In the genomic region with DNA sequence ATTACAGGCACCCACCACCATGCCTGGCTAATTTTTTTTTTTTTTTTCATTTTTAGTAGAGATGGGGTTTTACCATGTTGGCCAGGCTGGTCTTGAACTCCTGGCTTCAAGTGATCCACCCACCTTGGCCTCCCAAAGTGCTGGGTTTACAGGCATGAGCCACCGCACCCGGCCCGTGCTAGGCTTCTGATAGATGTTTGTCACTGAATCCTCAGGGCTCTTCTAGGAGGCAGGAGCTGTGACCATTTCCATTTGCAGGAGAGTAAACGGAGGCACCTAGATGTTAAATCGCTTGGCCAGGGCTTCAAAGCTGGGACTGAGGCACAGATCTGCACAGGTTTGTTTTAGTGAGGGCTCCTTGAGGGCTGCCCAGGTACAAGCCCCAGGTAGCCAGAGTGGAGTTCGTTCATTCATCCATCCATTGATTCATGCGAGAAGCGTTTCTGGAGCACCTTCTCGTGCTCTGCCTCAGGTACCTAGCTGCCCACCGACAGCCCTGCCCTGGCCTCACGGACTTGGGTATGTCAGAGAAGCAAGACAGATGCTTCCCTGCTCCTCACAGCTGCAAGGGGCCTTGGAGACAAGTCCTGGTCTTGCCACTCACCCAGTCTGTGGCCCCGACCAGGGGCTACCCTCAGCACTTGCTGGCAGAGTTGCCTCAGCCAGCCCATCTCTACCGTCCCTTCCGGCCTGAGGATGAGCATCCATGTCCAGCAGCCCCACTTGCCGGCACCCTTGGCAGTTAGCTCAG, we compare ENCODE assay signal across 18 cellular contexts.
DNase-seq lines count a peak whose midpoint lies in the region; ATAC-seq and TF ChIP-seq lines count a peak whose summit lies in the region.
"Had no signal": no experiment of that assay in that cellular context is flagged by ENCODE, and none has a peak within 500 bp of the region (broad histone marks: within the 10 kb centered on the region; RNA-seq: fewer than 3 reads in every experiment).

No MANE protein-coding gene starts in this region.

- H4K20me1 ChIP-seq in HCT116 (ENCODE audit: insufficient read depth) (no peaks in the 10 kb centered on the region), PC-3 (ENCODE audit: low read length) (no peaks in the 10 kb centered on the region), smooth muscle cell (ENCODE audit: low read depth) (no peaks in the 10 kb centered on the region)

- H3K9me3 ChIP-seq in HCT116 (ENCODE audit: control insufficient read depth in 1 of 2, insufficient read depth in 1 of 2, low read depth in 1 of 2, low read length in 2 of 2) (no peaks in the 10 kb centered on the region), PC-3 (ENCODE audit: low read length) (no peaks in the 10 kb centered on the region), mesenchymal stem cell (ENCODE audit: control insufficient read depth, low read length) (no peaks in the 10 kb centered on the region), smooth muscle cell (replicated peaks; ENCODE audit: low read depth) (no peaks in the 10 kb centered on the region)

- H3K4me2 ChIP-seq in HCT116 (ENCODE audit: low read length) (peak overlapping the region; percentile 66), PC-3 (ENCODE audit: low read length) (no peak overlapping the region), mesenchymal stem cell (ENCODE audit: low read length, poor library complexity, severe bottlenecking) (no peak overlapping the region), smooth muscle cell (peak overlapping the region; percentile 35)

- POLR2A ChIA-PET in HCT116 (lab: Charles Lee), result no interaction called here
- POLR2A ChIA-PET in PC-3 (lab: Charles Lee; ENCODE audit: unreplicated experiment), result interaction anchor here (0.7 kb wide), 1 partner anchor 329 kb away, joined by 4 read pairs; no protein-coding TSS in a partner anchor

- intact Hi-C loops in HCT116 (cut with micrococcal nuclease), result no loop called here
- intact Hi-C loops in PC-3 (cut with micrococcal nuclease), result no loop called here

- no peak for DNase-seq in HCT116 (ENCODE audit: low read depth, low spot score)
- DNase-seq in PC-3, result no peak
- DNase-seq in mesenchymal stem cell, result no peak
- DNase-seq in smooth muscle cell (lab: John Stamatoyannopoulos, UW; ENCODE audit: unreplicated experiment), result no peak
- DNase-seq in NCI-H187 treated with DMSO at 0.1 percent for 48 hours (lab: John Stamatoyannopoulos, UW), result no peak
- DNase-seq in NCI-H2107 treated with DMSO at 0.1 percent for 48 hours (lab: John Stamatoyannopoulos, UW; ENCODE audit: unreplicated experiment), result no peak
- DNase-seq in T-helper 1 cell, result no peak
- DNase-seq: AML-193, COR-L47, GDM1, H9, KG1, MV-4-11, NCI-H1417, NCI-H187, NCI-H345, NCI-H524 treated with DMSO at 0.1 percent for 48 hours had no signal

- CTCF ChIA-PET in HCT116 (lab: Charles Lee) (interaction anchor here (1.2 kb wide), 1 partner anchor 134 kb away, joined by 4 read pairs; no protein-coding TSS in a partner anchor), PC-3 (lab: Charles Lee) (interaction anchor here (0.9 to 1.0 kb wide), 2 partner anchors 13 to 322 kb away, joined by 3 to 5 read pairs; no protein-coding TSS in a partner anchor)

- TF ChIP-seq CTCF in HCT116 (IDR thresholded peaks at IDR 0.05 in 2 of 3, conservative IDR thresholded peaks at IDR 0.05 in 1 of 3; ENCODE audit: borderline replicate concordance in 1 of 3, insufficient read depth in 1 of 3, low read depth in 2 of 3, low read length in 2 of 3) (no peak), PC-3 (conservative IDR thresholded peaks at IDR 0.05; ENCODE audit: low read depth, low read length) (no peak), smooth muscle cell (IDR thresholded peaks at IDR 0.05; ENCODE audit: borderline replicate concordance, insufficient read depth, poor library complexity, severe bottlenecking) (no peak)

- H3K4me3 ChIP-seq in HCT116 (replicated peaks in 1 of 2; ENCODE audit: low read depth in 1 of 2, low read length in 2 of 2), result no peak overlapping the region
- no peak overlapping the region for H3K4me3 ChIP-seq in PC-3 (ENCODE audit: low read length)
- H3K4me3 ChIP-seq in mesenchymal stem cell (ENCODE audit: insufficient read depth in 1 of 2, low read depth in 1 of 2, low read length in 2 of 2), result no peak overlapping the region
- H3K4me3 ChIP-seq in smooth muscle cell, result no peak overlapping the region

- peak overlapping the region; percentile 30 to 43 for H2BK12ac ChIP-seq in mesenchymal stem cell (ENCODE audit: low read length in 2 of 2)

- no peaks in the 10 kb centered on the region for H3K79me1 ChIP-seq in mesenchymal stem cell (replicated peaks; ENCODE audit: low read length, poor library complexity, severe bottlenecking)

- no peaks in the 10 kb centered on the region for H3K9me2 ChIP-seq in HCT116 (ENCODE audit: insufficient read depth)
- no peaks in the 10 kb centered on the region for H3K9me2 ChIP-seq in PC-3 (replicated peaks; ENCODE audit: low read length)

- H2AK5ac ChIP-seq in mesenchymal stem cell (ENCODE audit: low read length, severe bottlenecking), result peak overlapping the region; percentile 77

- WGBS in mesenchymal stem cell, result 91% methylated on average over 15 of the region's 15 CpGs
- WGBS in smooth muscle cell (ENCODE audit: low lambda C conversion rate), result 96% methylated on average over 15 of the region's 15 CpGs

- no peaks in the 10 kb centered on the region for H3K79me2 ChIP-seq in HCT116 (ENCODE audit: insufficient read depth, low read length)
- no peaks in the 10 kb centered on the region for H3K79me2 ChIP-seq in PC-3 (ENCODE audit: low read length)
- no peaks in the 10 kb centered on the region for H3K79me2 ChIP-seq in smooth muscle cell (ENCODE audit: low read depth)

- H2AFZ ChIP-seq in HCT116 (ENCODE audit: low read depth, low read length, poor library complexity, severe bottlenecking) (peak overlapping the region; percentile 66), PC-3 (ENCODE audit: low read length) (0 out of 2 replicates have a peak overlapping the region, but pooled peaks have one; percentile 11), mesenchymal stem cell (ENCODE audit: low read depth, low read length) (no peak overlapping the region), smooth muscle cell (ENCODE audit: low read depth) (no peak overlapping the region)

- ATAC-seq in HCT116, result peak; percentile 5; the same call in 1 of the 2 replicates
- ATAC-seq in PC-3, result no peak; the same call in 1 of the 2 replicates
- no peak for ATAC-seq in HG03025 (IDR thresholded peaks at IDR 0.05; ENCODE audit: low FRiP score, unreplicated experiment)

- no peak overlapping the region for H2BK120ac ChIP-seq in mesenchymal stem cell (ENCODE audit: low read depth, low read length)

- peak overlapping the region; percentile 25 for H4K91ac ChIP-seq in mesenchymal stem cell (ENCODE audit: low read length)

- H4K8ac ChIP-seq in mesenchymal stem cell (ENCODE audit: low read length), result no peak overlapping the region

- H3K14ac ChIP-seq in mesenchymal stem cell (ENCODE audit: low read length in 2 of 2), result no peak overlapping the region

- peaks cover 13 to 26% of the 10 kb centered on the region in 2 experiments for H3K4me1 ChIP-seq in HCT116 (ENCODE audit: control insufficient read depth in 1 of 2, insufficient read depth in 2 of 2, low read length in 2 of 2)
- peaks cover 15% of the 10 kb centered on the region for H3K4me1 ChIP-seq in PC-3 (ENCODE audit: insufficient read depth, low read length)
- peaks cover 52% of the 10 kb centered on the region for H3K4me1 ChIP-seq in mesenchymal stem cell (ENCODE audit: control insufficient read depth, insufficient read depth, low read depth, low read length)
- no peaks in the 10 kb centered on the region for H3K4me1 ChIP-seq in smooth muscle cell (ENCODE audit: low read depth)

- no peak for TF ChIP-seq POLR2A in HCT116 (IDR thresholded peaks at IDR 0.05; ENCODE audit: borderline replicate concordance, extremely low read depth, insufficient read depth, insufficient read length)

- no peaks in the 10 kb centered on the region for H3F3A ChIP-seq in PC-3 (ENCODE audit: low read length, unreplicated experiment)
- H3F3A ChIP-seq in smooth muscle cell (ENCODE audit: low read depth), result no peaks in the 10 kb centered on the region

- H3K4ac ChIP-seq in mesenchymal stem cell (ENCODE audit: low read depth in 1 of 2, low read length in 2 of 2), result no peak overlapping the region

- H3K23ac ChIP-seq in mesenchymal stem cell (ENCODE audit: low read length in 2 of 2), result no peak overlapping the region

- H3K9ac ChIP-seq in HCT116 (ENCODE audit: low read length), result no peak overlapping the region
- peak overlapping the region; percentile 44 for H3K9ac ChIP-seq in PC-3 (ENCODE audit: low read length)
- no peak overlapping the region for H3K9ac ChIP-seq in mesenchymal stem cell (ENCODE audit: low read length)
- H3K9ac ChIP-seq in smooth muscle cell (ENCODE audit: low read depth), result no peak overlapping the region

- H2BK15ac ChIP-seq in mesenchymal stem cell (ENCODE audit: low read depth, poor library complexity, severe bottlenecking), result no peak overlapping the region

- H3K36me3 ChIP-seq in HCT116 (ENCODE audit: control insufficient read depth in 1 of 2, insufficient read depth in 2 of 2, low read length in 2 of 2), result no peaks in the 10 kb centered on the region
- no peaks in the 10 kb centered on the region for H3K36me3 ChIP-seq in PC-3 (ENCODE audit: low read depth, low read length)
- H3K36me3 ChIP-seq in mesenchymal stem cell (ENCODE audit: control insufficient read depth in 1 of 2, insufficient read depth in 2 of 2, low read depth in 1 of 2, low read length in 2 of 2), result no peaks in the 10 kb centered on the region
- H3K36me3 ChIP-seq in smooth muscle cell (ENCODE audit: low read depth), result no peaks in the 10 kb centered on the region

- no peak overlapping the region for H2BK5ac ChIP-seq in mesenchymal stem cell (ENCODE audit: low read depth, low read length, poor library complexity, severe bottlenecking)

- BruUV-seq in HCT116 (replicated peaks; lab: Mats Ljungman, UMichigan) (no TSS peak), PC-3 (replicated peaks; lab: Mats Ljungman, UMichigan) (no TSS peak)

- RAD21 ChIA-PET in HCT116 (lab: Charles Lee; ENCODE audit: low non-redundant PET in 1 of 2, low total read pairs in 2 of 2, uncharacterized antibody in 2 of 2, unreplicated experiment in 2 of 2), result no interaction called here

- TF ChIP-seq RAD21 in HCT116 (IDR thresholded peaks at IDR 0.05; ENCODE audit: low read depth), result no peak

- H3K27me3 ChIP-seq in HCT116 (ENCODE audit: insufficient read depth, low read length) (no peaks in the 10 kb centered on the region), PC-3 (ENCODE audit: low read length) (no peaks in the 10 kb centered on the region), mesenchymal stem cell (ENCODE audit: control insufficient read depth in 1 of 2, insufficient read depth in 1 of 2, low read length in 2 of 2) (peaks cover 23 to 72% of the 10 kb centered on the region in 2 experiments), smooth muscle cell (ENCODE audit: low read depth) (peaks cover 5% of the 10 kb centered on the region)

- peak overlapping the region; percentile 6 to 8 for H3K18ac ChIP-seq in mesenchymal stem cell (ENCODE audit: low read depth in 1 of 2, low read length in 2 of 2)

- no peak overlapping the region; the same call in 1 of the 2 replicates for H3K27ac ChIP-seq in HCT116 (ENCODE audit: low read depth, low read length)
- peak overlapping the region; percentile 47 for H3K27ac ChIP-seq in PC-3 (ENCODE audit: low read length)
- H3K27ac ChIP-seq in mesenchymal stem cell (ENCODE audit: low read length, poor library complexity, severe bottlenecking), result no peak overlapping the region
- no peak overlapping the region for H3K27ac ChIP-seq in smooth muscle cell (ENCODE audit: low read depth)

TF ChIP-seq in HCT116, 20 proteins besides CTCF, POLR2A, EP300 and RAD21 (continues in another document):
- TF ChIP-seq JUND (IDR thresholded peaks at IDR 0.05), result no peak

Comparison
In these comparisons a context has a peak if more than half of its experiments do, and no peak if none do; other contexts are left out.
1. H2AFZ ChIP-seq: peak in HCT116 (single experiment) and PC-3 (single experiment); none in mesenchymal stem cell (single experiment) and smooth muscle cell (single experiment).
2. H3K4me2 ChIP-seq: peak in HCT116 (single experiment) and smooth muscle cell (single experiment); none in PC-3 (single experiment) and mesenchymal stem cell (single experiment).